8 cellular contexts compared by ENCODE assay signal in genomic region chr9:128160603-128160987, GRCh38. TPM values are rescaled to one million over a fixed set of nuclear protein-coding genes. Genes with fewer than 3 reads are reported as not detected.
DNase-seq lines count a peak whose midpoint lies in the region; ATAC-seq and TF ChIP-seq lines count a peak whose summit lies in the region.

No MANE protein-coding gene starts in this region.

- peak; percentile 40 to 44 for DNase-seq in activated CD4-positive, alpha-beta T cell treated with anti-CD3 and anti-CD28 coated beads for 24 hours (ENCODE audit: low read depth in 2 of 2)
- peak in 4 of 10 donors; percentile 15 to 65 (median 50) for DNase-seq in dorsolateral prefrontal cortex
- peak in 1 of 3 donors; percentile 71 for DNase-seq in mucosa of descending colon
- peak; percentile 41 to 75 for DNase-seq in stimulated activated effector memory CD8-positive, alpha-beta T cell treated with anti-CD3 and anti-CD28 coated beads, Interleukin-12 subunit alpha, Interleukin-12 subunit beta, amount 100 ng/mL, for 72 hours (ENCODE audit: low spot score in 2 of 2)
- DNase-seq in effector CD4-positive, alpha-beta T cell: no peak
- DNase-seq in HK-2 (ENCODE audit: unreplicated experiment): no peak

- no peaks in the 10 kb centered on the region for H3K9me3 ChIP-seq in mucosa of descending colon

- peaks cover 43% of the 10 kb centered on the region for H3K36me3 Mint-ChIP-seq in stimulated activated effector memory CD8-positive, alpha-beta T cell treated with anti-CD3 and anti-CD28 coated beads, Interleukin-12 subunit alpha, Interleukin-12 subunit beta, amount 100 ng/mL, for 72 hours

- H3K27ac Mint-ChIP-seq in stimulated activated effector memory CD8-positive, alpha-beta T cell treated with anti-CD3 and anti-CD28 coated beads, Interleukin-12 subunit alpha, Interleukin-12 subunit beta, amount 100 ng/mL, for 72 hours: peak overlapping the region; percentile 91

- H3K36me3 ChIP-seq in mucosa of descending colon (ENCODE audit: low read depth): no peaks in the 10 kb centered on the region

- peaks cover 25% of the 10 kb centered on the region for H3K4me1 Mint-ChIP-seq in stimulated activated effector memory CD8-positive, alpha-beta T cell treated with anti-CD3 and anti-CD28 coated beads, Interleukin-12 subunit alpha, Interleukin-12 subunit beta, amount 100 ng/mL, for 72 hours

- H3K27me3 ChIP-seq in dorsolateral prefrontal cortex: no peaks in the 10 kb centered on the region

- H3K9me3 Mint-ChIP-seq in stimulated activated effector memory CD8-positive, alpha-beta T cell treated with anti-CD3 and anti-CD28 coated beads, Interleukin-12 subunit alpha, Interleukin-12 subunit beta, amount 100 ng/mL, for 72 hours: no peaks in the 10 kb centered on the region

- peak overlapping the region in 52 of 59 donors; percentile 18 to 88 (median 76) for H3K27ac ChIP-seq in dorsolateral prefrontal cortex

- H3K4me3 ChIP-seq in dorsolateral prefrontal cortex (peak overlapping the region; percentile 46 to 92 (median 82)), mucosa of descending colon (peak overlapping the region; percentile 36)

- ATAC-seq in GM18519 (IDR thresholded peaks at IDR 0.05; ENCODE audit: low FRiP score, unreplicated experiment) (peak; percentile 4), HG03354 (IDR thresholded peaks at IDR 0.05; ENCODE audit: poor library complexity, severe bottlenecking, unreplicated experiment) (peak; percentile 16), mucosa of descending colon (peak; percentile 1)
- ATAC-seq in stimulated activated effector memory CD8-positive, alpha-beta T cell treated with anti-CD3 and anti-CD28 coated beads, Interleukin-12 subunit alpha, Interleukin-12 subunit beta, amount 100 ng/mL, for 72 hours: peak; percentile 73

- TF ChIP-seq CTCF in dorsolateral prefrontal cortex (IDR thresholded peaks at IDR 0.05 in 54 of 56, conservative IDR thresholded peaks at IDR 0.05 in 2 of 56; ENCODE audit: low read depth in 1 of 56, partially characterized antibody in 56 of 56) (no peak), mucosa of descending colon (IDR thresholded peaks at IDR 0.05) (no peak)

- no peaks in the 10 kb centered on the region for H3K4me1 ChIP-seq in mucosa of descending colon (ENCODE audit: low read depth)

- peak overlapping the region; percentile 72 for H3K4me3 Mint-ChIP-seq in stimulated activated effector memory CD8-positive, alpha-beta T cell treated with anti-CD3 and anti-CD28 coated beads, Interleukin-12 subunit alpha, Interleukin-12 subunit beta, amount 100 ng/mL, for 72 hours

- intact Hi-C loops in dorsolateral prefrontal cortex (cut with DNase I): loop anchor here in 1 of 2 donors (5.0 kb wide), 1 partner anchor 33 kb away; the partner anchor contains the start of gene PTGES2
- intact Hi-C loops in mucosa of descending colon (cut with DNase I, micrococcal nuclease): no loop called here

RNA-seq across cellular contexts. Expression of gene BBLN, which starts 0.5 kb away (rescaled TPM):
- total RNA-seq in dorsolateral prefrontal cortex (100 to 1,000 TPM in 104 of 120 experiments, 10 to 100 TPM in 16; 56.9 to 208 (median 122) TPM), mucosa of descending colon (10 to 100 TPM; 33.7 to 46.8 (median 37.6) TPM)

RNA-seq across cellular contexts. Expression of gene LCN2, which starts 11.3 kb away (rescaled TPM):
- total RNA-seq in dorsolateral prefrontal cortex: 10 to 100 TPM in 1 of 120 experiments, 1 to 10 TPM in 18, under 1 TPM in 4, not detected in 97; 0.59 to 10.1 (median 1.4) TPM
- 100 to 1,000 TPM in 1 of 3 donors, 10 to 100 TPM in 2; 16.8 to 456 (median 20.5) TPM for total RNA-seq in mucosa of descending colon

RNA-seq across cellular contexts. Expression of gene CIZ1, which starts 30.8 kb away (rescaled TPM):
- total RNA-seq in dorsolateral prefrontal cortex (100 to 1,000 TPM; 120 to 216 (median 165) TPM), mucosa of descending colon (100 to 1,000 TPM in 2 of 3 donors, 10 to 100 TPM in 1; 88.0 to 176 (median 105) TPM)

RNA-seq across cellular contexts. Expression of gene PTGES2, which starts 33.1 kb away (rescaled TPM):
- 100 to 1,000 TPM in 43 of 120 experiments, 10 to 100 TPM in 77; 59.1 to 132 (median 93.5) TPM for total RNA-seq in dorsolateral prefrontal cortex
- total RNA-seq in mucosa of descending colon: 10 to 100 TPM; 65.3 to 99.7 (median 90.6) TPM

RNA-seq across cellular contexts. Expression of gene DNM1, which starts 42.6 kb away (rescaled TPM):
- total RNA-seq in dorsolateral prefrontal cortex (1,000 to 10,000 TPM in 1 of 120 experiments, 100 to 1,000 TPM in 119; 213 to 1,033 (median 740) TPM), mucosa of descending colon (10 to 100 TPM in 1 of 3 donors, 1 to 10 TPM in 2; 4.0 to 19.0 (median 6.7) TPM)

Comparison
In these comparisons a context has a peak if more than half of its experiments do, and no peak if none do; other contexts are left out.
1. ATAC-seq: peak in every context shown above with its lines; median percentile 73 in stimulated activated effector memory CD8-positive, alpha-beta T cell treated with anti-CD3 and anti-CD28 coated beads, Interleukin-12 subunit alpha, Interleukin-12 subunit beta, amount 100 ng/mL, for 72 hours; 16 in HG03354; 4 in GM18519; 1 in mucosa of descending colon.
2. DNase-seq: peak in activated CD4-positive, alpha-beta T cell treated with anti-CD3 and anti-CD28 coated beads for 24 hours (2 of 2) and stimulated activated effector memory CD8-positive, alpha-beta T cell treated with anti-CD3 and anti-CD28 coated beads, Interleukin-12 subunit alpha, Interleukin-12 subunit beta, amount 100 ng/mL, for 72 hours (2 of 2); none in effector CD4-positive, alpha-beta T cell (single experiment) and HK-2 (single experiment).